Comparison of ENCODE assay signal across 17 cellular contexts in genomic region chr17:61474934-61475333, GRCh38. TPM values are rescaled to one million over a fixed set of nuclear protein-coding genes. Genes with fewer than 3 reads are reported as not detected.
"Had no signal": no experiment of that assay in that cellular context is flagged by ENCODE, and none has a peak within 500 bp of the region (broad histone marks: within the 10 kb centered on the region; RNA-seq: fewer than 3 reads in every experiment).

No MANE protein-coding gene starts in this region.

- ATAC-seq: activated T-cell treated with anti-CD3 and anti-CD28 coated beads, Interleukin-2, amount 50 U/mL, for 72 hours had no signal

- DNase-seq: activated CD4-positive, alpha-beta memory T cell treated with anti-CD3 and anti-CD28 coated beads, Interleukin-2, amount 10 ng/mL, durations not matched to agents 7 days and 5 days; activated CD8-positive, alpha-beta memory T cell treated with anti-CD3 and anti-CD28 coated beads, Interleukin-2, amount 50 U/mL, for 4 hours; activated naive CD4-positive, alpha-beta T cell; activated T-cell treated with anti-CD3 and anti-CD28 coated beads, Interleukin-2, amount 50 U/mL, for 72 hours; central memory CD4-positive, alpha-beta T cell; cortex of kidney; effector CD8-positive, alpha-beta T cell; hippocampal formation; nephron progenitor cell; stimulated activated CD4-positive, alpha-beta T cell treated with anti-CD3 and anti-CD28 coated beads, Interleukin-15, amount 100 ng/mL, for 24 hours; stimulated activated CD4-positive, alpha-beta T cell treated with anti-CD3 and anti-CD28 coated beads, Interleukin-4, amount 100 ng/mL, for 24 hours; T-helper 9 cell had no signal

- H3K9me3 ChIP-seq: adrenal gland had no signal

- H3K36me3 ChIP-seq: adrenal gland had no signal

- H3K9me3 Mint-ChIP-seq: activated CD4-positive, alpha-beta memory T cell treated with anti-CD3 and anti-CD28 coated beads, Interleukin-2, amount 10 ng/mL, durations not matched to agents 7 days and 5 days; activated T-cell treated with anti-CD3 and anti-CD28 coated beads, Interleukin-2, amount 50 U/mL, for 72 hours; nephron progenitor cell; stimulated activated naive CD8-positive, alpha-beta T cell treated with anti-CD3 and anti-CD28 coated beads, Interleukin-15, Interleukin-2, amounts not matched to agents 100 ng/mL and 50 ng/mL, for 24 hours had no signal

- H3K4me3 ChIP-seq: adrenal gland, lung had no signal

- H3K4me1 Mint-ChIP-seq: activated CD4-positive, alpha-beta memory T cell treated with anti-CD3 and anti-CD28 coated beads, Interleukin-2, amount 10 ng/mL, durations not matched to agents 7 days and 5 days had no signal

- H3K27ac ChIP-seq: adrenal gland had no signal

- H3K27ac Mint-ChIP-seq: activated CD4-positive, alpha-beta memory T cell treated with anti-CD3 and anti-CD28 coated beads, Interleukin-2, amount 10 ng/mL, durations not matched to agents 7 days and 5 days; activated T-cell treated with anti-CD3 and anti-CD28 coated beads, Interleukin-2, amount 50 U/mL, for 72 hours; stimulated activated naive CD8-positive, alpha-beta T cell treated with anti-CD3 and anti-CD28 coated beads, Interleukin-15, Interleukin-2, amounts not matched to agents 100 ng/mL and 50 ng/mL, for 24 hours had no signal

- H3K4me3 Mint-ChIP-seq: activated CD4-positive, alpha-beta memory T cell treated with anti-CD3 and anti-CD28 coated beads, Interleukin-2, amount 10 ng/mL, durations not matched to agents 7 days and 5 days; activated T-cell treated with anti-CD3 and anti-CD28 coated beads, Interleukin-2, amount 50 U/mL, for 72 hours; nephron progenitor cell; stimulated activated naive CD8-positive, alpha-beta T cell treated with anti-CD3 and anti-CD28 coated beads, Interleukin-15, Interleukin-2, amounts not matched to agents 100 ng/mL and 50 ng/mL, for 24 hours had no signal

- H3K4me1 ChIP-seq: adrenal gland had no signal

RNA-seq across cellular contexts. Expression of gene TBX4, which starts 22.7 kb away (rescaled TPM):
- total RNA-seq: activated CD4-positive, alpha-beta memory T cell treated with anti-CD3 and anti-CD28 coated beads, Interleukin-2, amount 10 ng/mL, durations not matched to agents 7 days and 5 days; activated T-cell treated with anti-CD3 and anti-CD28 coated beads, Interleukin-2, amount 50 U/mL, for 72 hours; osteoblast; temporal lobe had no signal
